Comparison of ENCODE assay signal across 9 cellular contexts in the genomic region with DNA sequence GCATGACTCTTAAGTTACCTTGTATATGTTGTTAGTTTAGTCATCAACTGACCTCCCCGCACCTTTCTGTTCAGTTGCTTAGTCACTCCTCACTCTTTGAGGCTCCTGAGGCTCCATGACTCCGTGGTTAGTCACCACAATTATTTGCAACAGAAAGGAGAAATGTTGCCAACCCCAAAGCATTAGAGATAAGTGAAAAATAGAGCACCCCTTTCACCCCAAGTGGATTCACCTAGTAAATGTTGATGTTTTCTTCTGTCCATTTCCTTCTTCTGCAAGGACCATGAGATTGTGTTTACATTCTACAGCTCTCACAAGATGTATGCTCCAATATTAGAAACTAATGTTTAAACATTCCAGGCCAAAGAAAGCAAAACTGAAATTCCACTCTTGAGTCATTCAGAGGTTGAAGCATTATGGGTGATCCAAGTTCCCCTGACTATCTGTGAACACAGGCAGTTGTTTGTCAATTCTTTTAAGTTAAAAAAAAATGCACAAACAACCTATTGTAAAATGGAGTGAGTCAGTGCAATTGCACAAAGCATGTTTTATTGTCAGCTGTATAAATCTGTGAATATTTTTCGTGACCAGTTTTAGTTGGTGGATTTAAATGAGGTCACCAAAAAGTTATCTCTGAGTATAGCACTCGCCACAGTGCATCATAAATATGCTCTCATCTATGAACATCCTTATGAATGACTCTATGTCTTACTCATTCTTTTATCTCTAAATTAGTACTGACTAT.
DNase-seq lines count a peak whose midpoint lies in the region; ATAC-seq, FAIRE-seq and TF ChIP-seq lines count a peak whose summit lies in the region.
"Had no signal": no experiment of that assay in that cellular context is flagged by ENCODE, and none has a peak within 500 bp of the region (broad histone marks: within the 10 kb centered on the region; RNA-seq: fewer than 3 reads in every experiment).

No MANE protein-coding gene starts in this region.

- DNase-seq in H54 (ENCODE audit: insufficient read length, low spot score) = peak; percentile 2
- peak; percentile 75 for DNase-seq in NCI-H460 (ENCODE audit: extremely low read depth, low read depth)
- DNase-seq in foreskin melanocyte = peak; percentile 94
- DNase-seq in GM19240 (ENCODE audit: insufficient read length, low spot score) = no peak
- no peak for DNase-seq in suprapubic skin (ENCODE audit: low spot score in 2 of 2)
- no peak for DNase-seq in Right ventricle myocardium superior
- DNase-seq in neural progenitor cell (ENCODE audit: low spot score) = no peak

- 39% methylated on average over 4 of the region's 4 CpGs for WGBS in suprapubic skin

- no peaks in the 10 kb centered on the region for H3K27me3 Mint-ChIP-seq in neural progenitor cell (ENCODE audit: insufficient read depth, low read depth)

- H3K4me3 ChIP-seq in BLaER1 treated with 17β-estradiol and CSF1 and Interleukin-3, amounts not matched to agents 10 nM and 100 nM = no peak overlapping the region
- H3K4me3 ChIP-seq in suprapubic skin (no peak overlapping the region), neural progenitor cell (no peak overlapping the region)
- H3K4me3 ChIP-seq: cardiac muscle cell had no signal

- ATAC-seq in Right ventricle myocardium superior (ENCODE audit: poor library complexity) = no peak

- no peaks in the 10 kb centered on the region for H4K20me1 ChIP-seq in BLaER1 treated with 17β-estradiol and CSF1 and Interleukin-3, amounts not matched to agents 10 nM and 100 nM
- H4K20me1 ChIP-seq in neural progenitor cell (ENCODE audit: low read depth) = no peaks in the 10 kb centered on the region

- intact Hi-C loops in Right ventricle myocardium superior (cut with DNase I) = no loop called here

- peak overlapping the region in 1 of 11 experiments; percentile 58; a peak in 2 of 22 replicates for H3K27ac ChIP-seq in BLaER1 treated with 17β-estradiol and CSF1 and Interleukin-3, amounts not matched to agents 10 nM and 100 nM
- H3K27ac ChIP-seq in suprapubic skin (no peak overlapping the region), neural progenitor cell (no peak overlapping the region)
- H3K27ac ChIP-seq: cardiac muscle cell had no signal

- TF ChIP-seq CTCF in suprapubic skin (IDR thresholded peaks at IDR 0.05) = no peak
- TF ChIP-seq CTCF in neural progenitor cell (IDR thresholded peaks at IDR 0.05) = no peak

- no peaks in the 10 kb centered on the region for H3K36me3 Mint-ChIP-seq in neural progenitor cell

- H2AFZ ChIP-seq in neural progenitor cell (replicated peaks) = no peak overlapping the region

- peak overlapping the region in 7 of 11 experiments; percentile 9 to 66 (median 37); a peak in 12 of 22 replicates for H3K4me2 ChIP-seq in BLaER1 treated with 17β-estradiol and CSF1 and Interleukin-3, amounts not matched to agents 10 nM and 100 nM
- H3K4me2 ChIP-seq in neural progenitor cell = no peak overlapping the region

- TF ChIP-seq POLR2A in H54 (IDR thresholded peaks at IDR 0.05; ENCODE audit: low read depth, low read length) = no peak
- TF ChIP-seq POLR2A in suprapubic skin (IDR thresholded peaks at IDR 0.05) = no peak

- no peaks in the 10 kb centered on the region for H3K36me3 ChIP-seq in BLaER1 treated with 17β-estradiol and CSF1 and Interleukin-3, amounts not matched to agents 10 nM and 100 nM
- H3K36me3 ChIP-seq in suprapubic skin (no peaks in the 10 kb centered on the region), neural progenitor cell (no peaks in the 10 kb centered on the region)
- H3K36me3 ChIP-seq: cardiac muscle cell had no signal

- H3K27ac Mint-ChIP-seq in neural progenitor cell = no peak overlapping the region

- H3K9me3 Mint-ChIP-seq in neural progenitor cell = no peaks in the 10 kb centered on the region

- H3K27me3 ChIP-seq in BLaER1 treated with 17β-estradiol and CSF1 and Interleukin-3, amounts not matched to agents 10 nM and 100 nM = no peaks in the 10 kb centered on the region
- H3K27me3 ChIP-seq in suprapubic skin = no peaks in the 10 kb centered on the region
- H3K27me3 ChIP-seq in neural progenitor cell = no peaks in the 10 kb centered on the region
- H3K27me3 ChIP-seq: cardiac muscle cell had no signal

- peak; percentile 85 for FAIRE-seq in H54 (lab: Jason Lieb, UNC)

- H3K4me3 Mint-ChIP-seq in neural progenitor cell = no peak overlapping the region

- no peak for TF ChIP-seq EP300 in suprapubic skin (IDR thresholded peaks at IDR 0.05)

- H3K79me2 ChIP-seq in neural progenitor cell (ENCODE audit: low read depth) = no peaks in the 10 kb centered on the region

- H3K4me1 Mint-ChIP-seq in neural progenitor cell = no peaks in the 10 kb centered on the region

- no peaks in the 10 kb centered on the region for H3F3A ChIP-seq in neural progenitor cell (ENCODE audit: low read depth)

- no peak overlapping the region for H3K9ac ChIP-seq in BLaER1 treated with 17β-estradiol and CSF1 and Interleukin-3, amounts not matched to agents 10 nM and 100 nM
- no peak overlapping the region for H3K9ac ChIP-seq in neural progenitor cell

- H3K4me1 ChIP-seq in BLaER1 treated with 17β-estradiol and CSF1 and Interleukin-3, amounts not matched to agents 10 nM and 100 nM = peaks cover 0 to 29% (median 18%) of the 10 kb centered on the region in 10 experiments; a peak in 14 of 20 replicates
- no peaks in the 10 kb centered on the region for H3K4me1 ChIP-seq in suprapubic skin
- no peaks in the 10 kb centered on the region for H3K4me1 ChIP-seq in neural progenitor cell

- peaks cover 0 to 6% (median 0%) of the 10 kb centered on the region in 11 experiments; a peak in 1 of 22 replicates for H3K9me3 ChIP-seq in BLaER1 treated with 17β-estradiol and CSF1 and Interleukin-3, amounts not matched to agents 10 nM and 100 nM (replicated peaks in 1 of 11)
- H3K9me3 ChIP-seq in suprapubic skin = no peaks in the 10 kb centered on the region
- H3K9me3 ChIP-seq in neural progenitor cell (ENCODE audit: low read depth) = no peaks in the 10 kb centered on the region

Comparison
In these comparisons a context has a peak if more than half of its experiments do, and no peak if none do; other contexts are left out.
1. DNase-seq: peak in H54 (single experiment), NCI-H460 (single experiment) and foreskin melanocyte (single experiment); none in GM19240 (single experiment), suprapubic skin (0 of 2), Right ventricle myocardium superior (single experiment) and neural progenitor cell (single experiment).